ENCODE assay signal across 20 cellular contexts in the genomic region with DNA sequence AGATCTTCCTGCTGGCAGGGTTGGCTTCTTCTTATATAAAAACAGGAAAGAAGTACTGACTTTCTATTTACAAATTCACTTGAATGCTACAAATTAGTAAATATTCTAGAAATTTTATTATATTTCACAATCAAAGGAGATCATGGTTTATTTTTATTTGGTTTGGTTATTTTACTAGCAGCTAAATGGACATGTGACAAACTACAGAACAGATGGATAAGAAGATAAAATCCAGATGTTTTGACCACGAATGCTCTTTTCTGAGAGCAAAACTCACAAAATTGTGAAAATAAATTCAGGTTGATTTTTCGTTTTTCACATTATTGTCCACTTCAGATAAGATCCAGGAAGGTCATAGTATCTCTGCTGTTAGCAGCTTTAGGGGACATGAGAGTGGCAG. TPM values are rescaled to one million over a fixed set of nuclear protein-coding genes. Genes with fewer than 3 reads are reported as not detected.
"Had no signal": no experiment of that assay in that cellular context is flagged by ENCODE, and none has a peak within 500 bp of the region (broad histone marks: within the 10 kb centered on the region; RNA-seq: fewer than 3 reads in every experiment).

No MANE protein-coding gene starts in this region.

- ATAC-seq: activated CD4-positive, alpha-beta T cell treated with anti-CD3 and anti-CD28 coated beads for 36 hours; activated CD8-positive, alpha-beta memory T cell treated with anti-CD3 and anti-CD28 coated beads, Interleukin-2, amount 10 ng/mL, durations not matched to agents 7 days and 5 days; activated naive CD4-positive, alpha-beta T cell treated with anti-CD3 and anti-CD28 coated beads, Interleukin-2, amount 50 U/mL, for 72 hours; body of pancreas; naive thymus-derived CD4-positive, alpha-beta T cell; stimulated activated memory B cell treated with anti-CD40 and anti-IgM and Interleukin-4, amounts not matched to agents 10 μg/mL and 1 μg/mL and 100 μg/mL, for 72 hours; T-helper 17 cell had no signal

- H3K27ac ChIP-seq: body of pancreas, colonic mucosa, parathyroid adenoma, tibial artery, uterus had no signal

- H3K27me3 ChIP-seq: body of pancreas, colonic mucosa, tibial artery, uterus had no signal

- H3K4me3 ChIP-seq: body of pancreas, colonic mucosa, tibial artery, uterus had no signal

- H3K36me3 ChIP-seq: colonic mucosa, tibial artery, uterus had no signal

- H3K4me1 ChIP-seq: body of pancreas, colonic mucosa, parathyroid adenoma, tibial artery, uterus had no signal

- H3K9me3 ChIP-seq: body of pancreas, colonic mucosa, tibial artery, uterus had no signal

- DNase-seq: activated CD4-positive, alpha-beta memory T cell treated with anti-CD3 and anti-CD28 coated beads for 36 hours; activated CD4-positive, alpha-beta T cell treated with anti-CD3 and anti-CD28 coated beads for 36 hours; activated CD8-positive, alpha-beta memory T cell treated with anti-CD3 and anti-CD28 coated beads, Interleukin-2, amount 10 ng/mL, durations not matched to agents 7 days and 5 days; activated gamma-delta T cell; activated T-cell treated with anti-CD3 and anti-CD28 coated beads, Interleukin-2, amount 50 U/mL, for 24 hours; amygdala; body of pancreas; caudate nucleus; colonic mucosa; effector CD8-positive, alpha-beta T cell; islet precursor cell; mammary epithelial cell; naive thymus-derived CD4-positive, alpha-beta T cell; stimulated activated CD4-positive, alpha-beta T cell treated with anti-CD3 and anti-CD28 coated beads, Interleukin-2, amount 100 ng/mL, for 48 hours; T-helper 17 cell; tibial artery; uterus had no signal

RNA-seq across cellular contexts. Expression of a gene that starts 55.4 kb away (rescaled TPM):
- total RNA-seq: activated CD4-positive, alpha-beta memory T cell treated with anti-CD3 and anti-CD28 coated beads for 36 hours; activated CD4-positive, alpha-beta T cell treated with anti-CD3 and anti-CD28 coated beads for 36 hours; activated naive CD4-positive, alpha-beta T cell treated with anti-CD3 and anti-CD28 coated beads, Interleukin-2, amount 50 U/mL, for 72 hours; naive thymus-derived CD4-positive, alpha-beta T cell; T-helper 17 cell had no signal
